1 cellular context compared by ENCODE assay signal in the genomic region with DNA sequence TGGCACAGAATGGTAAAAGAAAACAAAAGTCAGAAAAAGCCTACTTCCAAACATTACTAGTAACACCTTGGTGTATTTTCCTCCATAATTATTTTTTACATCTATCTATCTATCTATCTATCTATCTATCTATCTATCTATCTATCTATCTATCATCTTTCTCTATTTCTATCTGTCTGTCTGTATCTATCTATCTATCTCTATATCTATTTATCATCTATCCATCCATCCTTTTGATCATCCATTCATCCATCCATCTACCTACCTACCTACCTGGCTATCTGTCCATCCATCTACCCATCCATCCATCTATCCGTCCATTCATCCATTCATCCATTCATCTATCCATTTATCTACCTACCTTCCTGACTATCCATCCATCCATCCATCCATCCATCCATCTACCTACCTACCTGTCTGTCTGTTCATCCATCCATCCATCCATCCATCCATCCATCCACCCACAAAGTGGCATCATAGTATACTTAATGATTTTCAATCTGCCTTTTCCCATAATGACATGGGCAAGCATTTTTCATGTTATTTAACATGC.
TF ChIP-seq lines count a peak whose summit lies in the region.

No MANE protein-coding gene starts in this region.

TF ChIP-seq in K562, 482 proteins besides CTCF, POLR2A, EP300 and RAD21:
- TF ChIP-seq KDM1A (IDR thresholded peaks at IDR 0.05) (peak in 1 of 2 experiments; percentile 18; a peak in 1 of 4 replicates), NR2C2 (CRISPR knock-in tag; IDR thresholded peaks at IDR 0.05) (no peak), NR2C2 (tag; IDR thresholded peaks at IDR 0.05) (no peak), DACH1 (IDR thresholded peaks at IDR 0.05; ENCODE audit: partially characterized antibody) (peak; percentile 95), GABPA (tag; conservative IDR thresholded peaks at IDR 0.05; ENCODE audit: low read depth) (no peak), ZBTB2 (IDR thresholded peaks at IDR 0.05) (0 out of 2 replicates have a peak, but pooled peaks have one; percentile 47)
